9 cellular contexts compared by ENCODE assay signal in genomic region chr13:109778102-109778542, GRCh38. TPM values are rescaled to one million over a fixed set of nuclear protein-coding genes. Genes with fewer than 3 reads are reported as not detected.
DNase-seq lines count a peak whose midpoint lies in the region; ATAC-seq and TF ChIP-seq lines count a peak whose summit lies in the region.
"Had no signal": no experiment of that assay in that cellular context is flagged by ENCODE, and none has a peak within 500 bp of the region (broad histone marks: within the 10 kb centered on the region; RNA-seq: fewer than 3 reads in every experiment).

No MANE protein-coding gene starts in this region.

- peaks cover 29 to 36% of the 10 kb centered on the region in 2 donors for H3K4me1 ChIP-seq in duodenal mucosa (ENCODE audit: control insufficient read depth in 1 of 2, insufficient read depth in 2 of 2, low read length in 2 of 2)
- peaks cover 58 to 62% of the 10 kb centered on the region in 2 donors for H3K4me1 ChIP-seq in gastrocnemius medialis
- H3K4me1 ChIP-seq: SJCRH30 had no signal

- H3K9me3 ChIP-seq in duodenal mucosa (ENCODE audit: control insufficient read depth in 1 of 2, low read length in 2 of 2) (no peaks in the 10 kb centered on the region), gastrocnemius medialis (no peaks in the 10 kb centered on the region)
- H3K9me3 ChIP-seq: SJCRH30 had no signal

- H3K27me3 ChIP-seq in duodenal mucosa (ENCODE audit: control insufficient read depth in 1 of 2, insufficient read depth in 2 of 2, low read length in 2 of 2) (no peaks in the 10 kb centered on the region), gastrocnemius medialis (no peaks in the 10 kb centered on the region)
- H3K27me3 ChIP-seq: SJCRH30 had no signal

- H3K9ac ChIP-seq in duodenal mucosa (ENCODE audit: low read depth in 1 of 2, low read length in 2 of 2) = no peak overlapping the region

- intact Hi-C loops in gastrocnemius medialis (cut with DNase I; ENCODE audit: low total_unique reads) = no loop called here

- H3K36me3 ChIP-seq in duodenal mucosa (ENCODE audit: control insufficient read depth in 1 of 2, insufficient read depth in 2 of 2, low read length in 2 of 2) (no peaks in the 10 kb centered on the region), gastrocnemius medialis (peaks cover 0 to 15% of the 10 kb centered on the region in 2 donors)
- H3K36me3 ChIP-seq: SJCRH30 had no signal

- ATAC-seq in gastrocnemius medialis (peak; percentile 82 to 94), GM18502 (IDR thresholded peaks at IDR 0.05; ENCODE audit: poor library complexity, unreplicated experiment) (no peak)

- H3K27ac ChIP-seq in duodenal mucosa (ENCODE audit: low read depth, low read length) (no peak overlapping the region), gastrocnemius medialis (peak overlapping the region in 3 of 4 donors; percentile 29 to 53 (median 52))
- H3K27ac ChIP-seq: SJCRH30 had no signal

- H3K4me3 ChIP-seq in duodenal mucosa (ENCODE audit: low read depth in 1 of 2, low read length in 2 of 2) = peak overlapping the region; percentile 1 to 76
- peak overlapping the region in 2 of 4 donors; percentile 52 to 54 for H3K4me3 ChIP-seq in gastrocnemius medialis
- H3K4me3 ChIP-seq: SJCRH30 had no signal

- in situ Hi-C loops in gastrocnemius medialis (cut with MboI; ENCODE audit: low sequenced_read_pairs in 4 of 4) (loop anchor here (10.0 to 25.0 kb wide), 5 partner anchors 334 to 1566 kb away; partner anchors contain the start of genes ABHD13 (in 1 of the 4) and LIG4 (in 1 of the 4)), GM13977 (cut with MboI; ENCODE audit: low pct_unique_long_range_greater_than_20kb, low sequenced_read_pairs, unreplicated experiment) (no loop called here)

- peak in 1 of 2 donors; percentile 50 for TF ChIP-seq POLR2A in gastrocnemius medialis (IDR thresholded peaks at IDR 0.05)

- TF ChIP-seq CTCF in gastrocnemius medialis (IDR thresholded peaks at IDR 0.05 in 4 of 5, conservative IDR thresholded peaks at IDR 0.05 in 1 of 5) = no peak
- TF ChIP-seq CTCF in GM13977 (IDR thresholded peaks at IDR 0.05; ENCODE audit: extremely low read depth, insufficient read depth, missing control alignments) = no peak

- DNase-seq in NCI-H510A treated with DMSO at 0.1 percent for 48 hours (lab: John Stamatoyannopoulos, UW) = peak; percentile 39
- DNase-seq in NCI-H510A (lab: John Stamatoyannopoulos, UW) = no peak
- DNase-seq in gastrocnemius medialis = no peak
- no peak for DNase-seq in GM13977 (ENCODE audit: low spot score)
- no peak for DNase-seq in mucosa of gallbladder (ENCODE audit: low spot score)

TF ChIP-seq in PFSK-1, 5 proteins besides CTCF, POLR2A, EP300 and RAD21:
- TF ChIP-seq SIN3A (IDR thresholded peaks at IDR 0.05; ENCODE audit: borderline replicate concordance, insufficient read depth, low read length) (0 out of 2 replicates have a peak, but pooled peaks have one; percentile 18), FOXP2 (optimal IDR thresholded peaks at IDR 0.05; ENCODE audit: borderline replicate concordance, extremely low read depth, extremely low read length, insufficient read depth) (no peak), POLR2AphosphoS5 (IDR thresholded peaks at IDR 0.05; ENCODE audit: low read depth, low read length) (no peak), TAF1 (IDR thresholded peaks at IDR 0.05; ENCODE audit: borderline replicate concordance, insufficient read depth, low read length) (no peak), REST (IDR thresholded peaks at IDR 0.05; ENCODE audit: insufficient read depth in 1 of 2, low read depth in 2 of 2, low read length in 2 of 2) (no peak)
TF ChIP-seq in PFSK-1: peak in this region for 1.

RNA-seq across cellular contexts. Expression of gene IRS2, which starts 8.3 kb away (rescaled TPM):
- polyA plus RNA-seq in PFSK-1 (2012; ENCODE audit: insufficient read length, low read depth) = 23.9 TPM
- total RNA-seq in gastrocnemius medialis (10 to 100 TPM; 23.8 to 65.6 (median 28.7) TPM), mucosa of gallbladder (25.6 TPM)
